Comparison of ENCODE assay signal across 8 cellular contexts in the genomic region with DNA sequence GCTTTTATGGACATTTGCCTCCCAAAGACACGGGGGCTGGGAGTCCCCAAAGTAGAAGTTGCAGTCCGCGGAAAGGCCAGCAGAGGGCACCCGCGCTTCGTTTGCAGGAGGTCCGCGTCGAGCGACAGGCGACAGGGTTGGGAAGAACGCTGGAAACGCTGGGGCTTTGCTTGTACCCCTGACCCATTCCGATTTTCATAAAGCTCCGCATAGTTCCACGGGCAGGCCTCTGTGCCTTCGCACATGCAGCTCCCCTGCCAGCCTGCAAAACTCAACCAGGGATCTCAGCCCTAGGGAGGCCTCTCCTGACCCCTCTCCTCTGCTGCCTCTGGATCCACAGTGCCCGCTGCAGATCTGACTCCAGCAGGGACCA. TPM values are rescaled to one million over a fixed set of nuclear protein-coding genes. Genes with fewer than 3 reads are reported as not detected.
A peak's percentile ranks its signal among the peaks of the same experiment; 100 is the strongest.
DNase-seq lines count a peak whose midpoint lies in the region; ATAC-seq, FAIRE-seq and TF ChIP-seq lines count a peak whose summit lies in the region.

No MANE protein-coding gene starts in this region.

- H3K4me3 ChIP-seq in A549 (no peak overlapping the region), lower leg skin (ENCODE audit: low read depth, poor library complexity, severe bottlenecking) (no peak overlapping the region)

- no peak for TF ChIP-seq EP300 in A549 (IDR thresholded peaks at IDR 0.05)

- intact Hi-C loops in lower leg skin (cut with DNase I; ENCODE audit: low total_unique reads): loop anchor here (2.0 kb wide), 1 partner anchor 109 kb away; no protein-coding TSS in a partner anchor

- peak overlapping the region in 1 of 2 experiments; percentile 54; a peak in 2 of 6 replicates for H3K27ac ChIP-seq in A549

- POLR2A ChIA-PET in A549 (lab: Yijun Ruan, JAX): interaction anchor here (0.6 to 1.2 kb wide), 3 partner anchors 22 to 109 kb away, joined by 3 to 7 read pairs (median 4); no protein-coding TSS in a partner anchor

- H3K4me1 ChIP-seq in A549: 0 out of 3 replicates have a peak, but pooled peaks cover 3% of the 10 kb centered on the region

- H3K4me2 ChIP-seq in A549: peak overlapping the region; percentile 78

- ATAC-seq in A549: peak; percentile 69 to 87; a peak in 5 of 6 replicates
- ATAC-seq in HG03045 (IDR thresholded peaks at IDR 0.05; ENCODE audit: unreplicated experiment): no peak

- WGBS in A549 (ENCODE audit: missing lambda C conversion rate): 6% methylated on average over 17 of the region's 18 CpGs
- WGBS in lower leg skin, 2 donors: 2 to 7% methylated on average over 5 to 14 of the region's 18 CpGs

- H3K9me3 ChIP-seq in A549: no peaks in the 10 kb centered on the region

- no peak for TF ChIP-seq POLR2A in A549 (IDR thresholded peaks at IDR 0.05; ENCODE audit: low read length)
- no peak for TF ChIP-seq POLR2A in lower leg skin (IDR thresholded peaks at IDR 0.05)

- TF ChIP-seq CTCF in A549 (IDR thresholded peaks at IDR 0.05) (peak; percentile 84), lower leg skin (IDR thresholded peaks at IDR 0.05) (peak in 1 of 3 donors; percentile 90)

- FAIRE-seq in A549 (lab: Jason Lieb, UNC): no peak

- DNase-seq in A549 (ENCODE audit: low read depth in 1 of 2, low spot score in 1 of 2) (peak; percentile 45 to 51), GM19240 (ENCODE audit: insufficient read length, low spot score) (peak; percentile 79), NCI-H526 (lab: John Stamatoyannopoulos, UW) (peak; percentile 10 to 85), dedifferentiated amniotic fluid mesenchymal stem cell (ENCODE audit: extremely low spot score) (peak; percentile 66), lower leg skin (ENCODE audit: low spot score in 2 of 2) (peak; percentile 67 to 96)
- DNase-seq in activated CD4-positive, alpha-beta T cell treated with anti-CD3 and anti-CD28 coated beads, Interleukin-2, amount 50 U/mL, for 24 hours (ENCODE audit: low read depth in 1 of 2, low spot score in 1 of 2): peak; percentile 69 to 75
- peak; percentile 64 to 82 (median 70) for DNase-seq in stimulated activated CD4-positive, alpha-beta T cell treated with anti-CD3 and anti-CD28 coated beads, TNF-alpha, amount 100 ng/mL, for 24 hours (ENCODE audit: low read depth in 3 of 3)

- CTCF ChIA-PET in A549 (lab: Yijun Ruan, JAX): interaction anchor here (0.6 to 36.8 kb wide), 65 partner anchors 9 to 1582 kb away, joined by 3 to 743 read pairs (median 6); a partner anchor contains a TSS

- peak; percentile 93 to 94 for TF ChIP-seq RAD21 in A549 (conservative IDR thresholded peaks at IDR 0.05 in 1 of 2, IDR thresholded peaks at IDR 0.05 in 1 of 2)

TF ChIP-seq in A549, 52 proteins besides CTCF, POLR2A, EP300 and RAD21:
- TF ChIP-seq ZFP36 (IDR thresholded peaks at IDR 0.05; ENCODE audit: borderline replicate concordance, partially characterized antibody): no peak
- peak; percentile 96 for TF ChIP-seq SMC3 (IDR thresholded peaks at IDR 0.05)
TF ChIP-seq in A549: peak in this region for 1.

RNA-seq across cellular contexts. Expression of a gene that starts 44.2 kb away (rescaled TPM):
- polyA plus RNA-seq in A549 (2011; rRNA removed) (0.20 and 0.22 TPM in 2 replicates), A549 (2017; fragmentation: RNase III; extraction: RNeasy Plus Mini Kit Qiagen cat#74134 plus additional on column Dnase treatment) (0.06 to 0.26 TPM (median 0.09 TPM) in 3 replicates)
- 0.15 and 0.17 TPM in 2 replicates for polyA plus RNA-seq in A549 (2012; cell fraction: cytosol; rRNA removed)
- 0.11 and 0.12 TPM in 2 replicates for polyA plus RNA-seq in A549 (2012; cell fraction: nucleus; rRNA removed)
- 0.29 and 0.63 TPM in 2 replicates for polyA minus RNA-seq in A549 (2011; rRNA and poly(A)+ RNA removed)
- 10 to 100 TPM in 3 of 4 donors, 1 to 10 TPM in 1; 8.7 to 21.5 (median 15.6) TPM for total RNA-seq in lower leg skin
